ENCODE assay signal across 1 cellular context in the genomic region with DNA sequence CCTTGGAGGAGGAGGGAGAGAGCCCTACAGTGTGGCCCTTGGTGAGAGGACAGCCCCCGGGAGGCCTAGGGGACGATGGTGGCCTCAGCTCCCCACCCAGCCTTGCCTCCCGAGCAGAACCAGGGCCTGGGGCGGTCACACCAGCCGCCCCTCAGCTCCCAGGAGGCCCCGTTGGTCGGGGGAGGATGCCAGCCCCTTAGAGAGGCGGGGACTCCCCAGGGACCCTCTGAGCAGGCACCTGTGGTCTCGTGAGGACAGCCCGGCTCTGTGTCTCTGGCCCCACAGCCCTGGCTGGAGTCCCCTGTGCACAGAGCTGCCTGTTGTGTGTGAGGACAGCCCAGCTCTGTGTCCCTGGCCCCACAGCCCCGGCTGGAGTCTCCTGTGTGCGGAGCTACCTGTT.
TF ChIP-seq lines count a peak whose summit lies in the region.

No MANE protein-coding gene starts in this region.

TF ChIP-seq in IMR-90, 13 proteins besides CTCF, POLR2A, EP300 and RAD21 (continued from another document):
- TF ChIP-seq, protein P1, sequence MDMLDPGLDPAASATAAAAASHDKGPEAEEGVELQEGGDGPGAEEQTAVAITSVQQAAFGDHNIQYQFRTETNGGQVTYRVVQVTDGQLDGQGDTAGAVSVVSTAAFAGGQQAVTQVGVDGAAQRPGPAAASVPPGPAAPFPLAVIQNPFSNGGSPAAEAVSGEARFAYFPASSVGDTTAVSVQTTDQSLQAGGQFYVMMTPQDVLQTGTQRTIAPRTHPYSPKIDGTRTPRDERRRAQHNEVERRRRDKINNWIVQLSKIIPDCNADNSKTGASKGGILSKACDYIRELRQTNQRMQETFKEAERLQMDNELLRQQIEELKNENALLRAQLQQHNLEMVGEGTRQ (IDR thresholded peaks at IDR 0.05; ENCODE audit: low read depth, low read length), result no peak
- no peak for TF ChIP-seq RCOR1 (IDR thresholded peaks at IDR 0.05; ENCODE audit: insufficient replicate concordance, low read length)
- no peak for TF ChIP-seq RFX5 (IDR thresholded peaks at IDR 0.05; ENCODE audit: low read depth, low read length)
- TF ChIP-seq CHD1 (IDR thresholded peaks at IDR 0.05; ENCODE audit: low read depth, low read length), result no peak
- TF ChIP-seq BHLHE40 (IDR thresholded peaks at IDR 0.05; ENCODE audit: low read depth, low read length), result no peak
